In genomic region chr3:196504556-196504955, GRCh38 we compare ENCODE assay signal across 17 cellular contexts. TPM values are rescaled to one million over a fixed set of nuclear protein-coding genes. Genes with fewer than 3 reads are reported as not detected.
DNase-seq lines count a peak whose midpoint lies in the region; ATAC-seq, FAIRE-seq and TF ChIP-seq lines count a peak whose summit lies in the region.
"Had no signal": no experiment of that assay in that cellular context is flagged by ENCODE, and none has a peak within 500 bp of the region (broad histone marks: within the 10 kb centered on the region; RNA-seq: fewer than 3 reads in every experiment).

No MANE protein-coding gene starts in this region.

- H3K27me3 Mint-ChIP-seq in progenitor cell of endocrine pancreas, result no peaks in the 10 kb centered on the region

- peaks cover 14% of the 10 kb centered on the region for H3K4me1 Mint-ChIP-seq in progenitor cell of endocrine pancreas (ENCODE audit: low read depth)

- no peak for DNase-seq in SK-N-SH
- no peak for DNase-seq in effector memory CD4-positive, alpha-beta T cell
- DNase-seq in progenitor cell of endocrine pancreas (ENCODE audit: low spot score, unreplicated experiment), result no peak
- DNase-seq in D721Med (ENCODE audit: insufficient read length, low spot score), result no peak
- DNase-seq: 8988T; activated CD8-positive, alpha-beta memory T cell treated with anti-CD3 and anti-CD28 coated beads for 24 hours; NCI-H1092 treated with DMSO at 0.1 percent for 48 hours; NCI-H748 treated with DMSO at 0.1 percent for 48 hours; nephron progenitor cell; SW 1271 had no signal

- TF ChIP-seq RAD21 in SK-N-SH (IDR thresholded peaks at IDR 0.05; ENCODE audit: low read length), result no peak

- peaks cover 22% of the 10 kb centered on the region for H3F3A ChIP-seq in SK-N-SH (replicated peaks; ENCODE audit: insufficient read depth)

- H3K27ac ChIP-seq in SK-N-SH (ENCODE audit: low read depth in 2 of 2, low read length in 1 of 2), result no peak overlapping the region
- H3K27ac ChIP-seq in KOPT-K1 (ENCODE audit: low read depth, low read length, poor library complexity, severe bottlenecking), result peak overlapping the region; percentile 96
- H3K27ac ChIP-seq in effector memory CD4-positive, alpha-beta T cell (ENCODE audit: insufficient read depth, low read length, poor library complexity, severe bottlenecking), result peak overlapping the region; percentile 80

- no peak for TF ChIP-seq CTCF in SK-N-SH (IDR thresholded peaks at IDR 0.05)
- TF ChIP-seq CTCF in progenitor cell of endocrine pancreas (IDR thresholded peaks at IDR 0.05; ENCODE audit: unreplicated experiment), result no peak
- no peak for TF ChIP-seq CTCF in D721Med (IDR thresholded peaks at IDR 0.05; ENCODE audit: insufficient read depth, missing control alignments)

- H3K9me3 ChIP-seq in SK-N-SH (0 out of 2 replicates have a peak, but pooled peaks cover 8% of the 10 kb centered on the region), KOPT-K1 (ENCODE audit: insufficient read depth, low read length, poor library complexity, severe bottlenecking) (peaks cover 23% of the 10 kb centered on the region)
- H3K9me3 ChIP-seq in effector memory CD4-positive, alpha-beta T cell (ENCODE audit: control insufficient read depth, low read length), result no peaks in the 10 kb centered on the region
- H3K9me3 ChIP-seq: ascending aorta had no signal

- 96% methylated on average over 6 of the region's 6 CpGs for WGBS in SK-N-SH (ENCODE audit: low lambda C conversion rate)

- no peaks in the 10 kb centered on the region for H3K9me2 ChIP-seq in SK-N-SH

- H3K79me2 ChIP-seq in SK-N-SH (ENCODE audit: insufficient read depth), result peaks cover 39% of the 10 kb centered on the region

- no peak overlapping the region for H3K4me3 ChIP-seq in SK-N-SH (ENCODE audit: low read depth in 2 of 2, low read length in 1 of 2)
- no peak overlapping the region for H3K4me3 ChIP-seq in effector memory CD4-positive, alpha-beta T cell (ENCODE audit: insufficient read depth, low read depth, low read length, poor library complexity, severe bottlenecking)

- H4K20me1 ChIP-seq in SK-N-SH (ENCODE audit: insufficient read depth), result peaks cover 29% of the 10 kb centered on the region

- peaks cover 8% of the 10 kb centered on the region for H3K9me3 Mint-ChIP-seq in progenitor cell of endocrine pancreas (ENCODE audit: low read depth)

- H3K27ac Mint-ChIP-seq in progenitor cell of endocrine pancreas, result no peak overlapping the region

- H3K4me3 Mint-ChIP-seq in progenitor cell of endocrine pancreas (ENCODE audit: low read depth), result peak overlapping the region; percentile 96

- H3K36me3 ChIP-seq in SK-N-SH (replicated peaks in 1 of 2; ENCODE audit: control insufficient read depth in 1 of 2, insufficient read depth in 2 of 2, low read length in 1 of 2) (no peaks in the 10 kb centered on the region), KOPT-K1 (ENCODE audit: insufficient read depth, low read length) (peaks cover 15% of the 10 kb centered on the region; the same call in 1 of the 2 replicates)
- H3K36me3 ChIP-seq in effector memory CD4-positive, alpha-beta T cell (ENCODE audit: control insufficient read depth, insufficient read depth, low read length), result no peaks in the 10 kb centered on the region
- H3K36me3 ChIP-seq: ascending aorta had no signal

- FAIRE-seq in D721Med (lab: Jason Lieb, UNC), result no peak

- peaks cover 3% of the 10 kb centered on the region for H3K36me3 Mint-ChIP-seq in progenitor cell of endocrine pancreas (ENCODE audit: insufficient read depth)

- ATAC-seq in SK-N-SH treated with all-trans-retinoic acid at 6 μM for 48 hours (no peak), GM19397 (IDR thresholded peaks at IDR 0.05; ENCODE audit: unreplicated experiment) (no peak), HG02623 (IDR thresholded peaks at IDR 0.05; ENCODE audit: unreplicated experiment) (no peak)

- H3K27me3 ChIP-seq in SK-N-SH (ENCODE audit: insufficient read depth), result no peaks in the 10 kb centered on the region
- H3K27me3 ChIP-seq in effector memory CD4-positive, alpha-beta T cell (replicated peaks; ENCODE audit: control insufficient read depth, insufficient read depth, low read length, poor library complexity, severe bottlenecking), result no peaks in the 10 kb centered on the region
- H3K27me3 ChIP-seq: ascending aorta had no signal

- peak overlapping the region; percentile 94; the same call in 1 of the 2 replicates for H2AFZ ChIP-seq in SK-N-SH (ENCODE audit: low read depth)

- no peak for TF ChIP-seq EP300 in SK-N-SH (IDR thresholded peaks at IDR 0.05; ENCODE audit: borderline replicate concordance in 1 of 2, low read depth in 1 of 2, low read length in 1 of 2)

- POLR2A ChIA-PET in SK-N-SH (lab: Yijun Ruan, JAX), result interaction anchor here (1.7 kb wide), 1 partner anchor 24 kb away, joined by 4 read pairs; no protein-coding TSS in a partner anchor

- no peak overlapping the region for H3K4me2 ChIP-seq in SK-N-SH

- H3K4me1 ChIP-seq in SK-N-SH (ENCODE audit: control insufficient read depth in 1 of 2, insufficient read depth in 2 of 2, low read depth in 1 of 2, low read length in 1 of 2), result peaks cover 0 to 4% of the 10 kb centered on the region in 2 experiments; a peak in 1 of 4 replicates
- H3K4me1 ChIP-seq in effector memory CD4-positive, alpha-beta T cell (ENCODE audit: control insufficient read depth, insufficient read depth, low read length, poor library complexity, severe bottlenecking), result peaks cover 10% of the 10 kb centered on the region

- CTCF ChIA-PET in SK-N-SH (lab: Yijun Ruan, JAX), result interaction anchor here (0.6 to 1.6 kb wide), 5 partner anchors 13 to 213 kb away, joined by 3 to 10 read pairs (median 3); no protein-coding TSS in a partner anchor

- no peak overlapping the region for H3K9ac ChIP-seq in SK-N-SH

TF ChIP-seq in SK-N-SH, 30 proteins besides CTCF, POLR2A, EP300 and RAD21:
- TF ChIP-seq USF2 (IDR thresholded peaks at IDR 0.05; ENCODE audit: borderline replicate concordance, low read depth, low read length) (no peak), TEAD4 (IDR thresholded peaks at IDR 0.05; ENCODE audit: borderline replicate concordance, insufficient read depth) (no peak), GABPA (IDR thresholded peaks at IDR 0.05; ENCODE audit: low read depth) (no peak), ELF1 (IDR thresholded peaks at IDR 0.05) (no peak), PBX3 (IDR thresholded peaks at IDR 0.05) (no peak)

TF ChIP-seq in SK-N-SH treated with all-trans-retinoic acid at 6 μM for 48 hours, 23 proteins besides CTCF, POLR2A, EP300 and RAD21:
- TF ChIP-seq CSRNP3 (CRISPR knock-in tag; IDR thresholded peaks at IDR 0.05) (no peak), ZFP3 (CRISPR knock-in tag; IDR thresholded peaks at IDR 0.05) (no peak), OSR1 (CRISPR knock-in tag; IDR thresholded peaks at IDR 0.05) (no peak), POU6F1 (CRISPR knock-in tag; IDR thresholded peaks at IDR 0.05; ENCODE audit: borderline replicate concordance, low read depth) (no peak), CSDC2 (CRISPR knock-in tag; IDR thresholded peaks at IDR 0.05) (no peak), ARNTL (CRISPR knock-in tag; IDR thresholded peaks at IDR 0.05; ENCODE audit: borderline replicate concordance, low read depth) (no peak)

RNA-seq across cellular contexts. Expression of gene RNF168, which starts 1.0 kb away (rescaled TPM):
- 1.8 and 1.9 TPM in 2 replicates for polyA plus RNA-seq in SK-N-SH (2012; rRNA removed)
- 2.0 and 2.2 TPM in 2 replicates for polyA plus RNA-seq in SK-N-SH (2012; cell fraction: cytosol; rRNA removed)
- 2.6 and 3.3 TPM in 2 replicates for polyA plus RNA-seq in SK-N-SH (2012; cell fraction: nucleus; rRNA removed)
- total RNA-seq in progenitor cell of endocrine pancreas, result 25.4 and 26.4 TPM in 2 replicates

RNA-seq across cellular contexts. Expression of gene SMCO1, which starts 10.6 kb away (rescaled TPM):
- polyA plus RNA-seq in SK-N-SH (2012; rRNA removed), result not detected in 2 replicates
- polyA plus RNA-seq in SK-N-SH (2012; cell fraction: cytosol; rRNA removed), result not detected in 2 replicates
- 0.04 and 0.05 TPM in 2 replicates for polyA plus RNA-seq in SK-N-SH (2012; cell fraction: nucleus; rRNA removed)
- not detected in 2 replicates for total RNA-seq in progenitor cell of endocrine pancreas
- total RNA-seq: ascending aorta, Daoy had no signal
- polyA plus RNA-seq: esophagus had no signal

Comparison
In these comparisons a context has a peak if more than half of its experiments do, and no peak if none do; other contexts are left out.
1. H3K27ac ChIP-seq: peak in KOPT-K1 (single experiment) and effector memory CD4-positive, alpha-beta T cell (single experiment); none in SK-N-SH (0 of 2).